8 cellular contexts compared by ENCODE assay signal in genomic region chr12:112992541-112993398, GRCh38. TPM values are rescaled to one million over a fixed set of nuclear protein-coding genes. Genes with fewer than 3 reads are reported as not detected.
DNase-seq lines count a peak whose midpoint lies in the region; ATAC-seq, FAIRE-seq and TF ChIP-seq lines count a peak whose summit lies in the region.

No MANE protein-coding gene starts in this region.

- no peak for FAIRE-seq in D721Med (lab: Jason Lieb, UNC)

- ATAC-seq in foreskin keratinocyte (peak; percentile 84), GM18519 (IDR thresholded peaks at IDR 0.05; ENCODE audit: low FRiP score, unreplicated experiment) (no peak), GM19455 (IDR thresholded peaks at IDR 0.05; ENCODE audit: unreplicated experiment) (no peak)

- DNase-seq in D721Med (ENCODE audit: insufficient read length, low spot score) (peak; percentile 33), HuH-7.5 (ENCODE audit: low spot score) (peak; percentile 32), Peyer's patch (peak in 2 of 3 donors; percentile 48 to 79), foreskin keratinocyte (peak; percentile 22 to 52), ovary (peak in 3 of 5 donors; percentile 31 to 40 (median 35))
- peak; percentile 9 to 29 for DNase-seq in activated T-helper 1 cell treated with anti-CD3 and anti-CD28 coated beads, Interleukin-2, amount 50 U/mL, for 16 hours (ENCODE audit: low read depth in 1 of 2, low spot score in 1 of 2)

- no peak for TF ChIP-seq POLR2A in Peyer's patch (IDR thresholded peaks at IDR 0.05)
- no peak for TF ChIP-seq POLR2A in ovary (IDR thresholded peaks at IDR 0.05)

- H3K4me1 ChIP-seq in Peyer's patch: no peaks in the 10 kb centered on the region
- H3K4me1 ChIP-seq in foreskin keratinocyte: no peaks in the 10 kb centered on the region
- H3K4me1 ChIP-seq in ovary (ENCODE audit: insufficient read depth): no peaks in the 10 kb centered on the region

- TF ChIP-seq CTCF in D721Med (IDR thresholded peaks at IDR 0.05; ENCODE audit: insufficient read depth, missing control alignments) (peak; percentile 85), Peyer's patch (IDR thresholded peaks at IDR 0.05) (peak; percentile 66 to 94 (median 84)), foreskin keratinocyte (conservative IDR thresholded peaks at IDR 0.05) (peak; percentile 99), ovary (IDR thresholded peaks at IDR 0.05) (peak in 2 of 3 donors; percentile 18 to 42)

- H3K36me3 ChIP-seq in Peyer's patch (peaks cover 0 to 5% (median 0%) of the 10 kb centered on the region in 3 donors), ovary (no peaks in the 10 kb centered on the region)

- no peaks in the 10 kb centered on the region for H3K9me3 ChIP-seq in Peyer's patch
- no peaks in the 10 kb centered on the region for H3K9me3 ChIP-seq in ovary

- WGBS in ovary, 3 donors: 11 to 13% (median 13%) methylated on average over 2 of the region's 2 CpGs

- no peaks in the 10 kb centered on the region for H3K27me3 ChIP-seq in Peyer's patch
- H3K27me3 ChIP-seq in foreskin keratinocyte: no peaks in the 10 kb centered on the region
- no peaks in the 10 kb centered on the region for H3K27me3 ChIP-seq in ovary

- H3K27ac ChIP-seq in Peyer's patch: no peak overlapping the region
- H3K27ac ChIP-seq in foreskin keratinocyte: no peak overlapping the region
- H3K27ac ChIP-seq in ovary: no peak overlapping the region

- no peak overlapping the region for H3K4me3 ChIP-seq in Peyer's patch
- no peak overlapping the region for H3K4me3 ChIP-seq in ovary

- intact Hi-C loops in ovary (cut with DNase I): no loop called here

- no peak for TF ChIP-seq EP300 in ovary (IDR thresholded peaks at IDR 0.05)

RNA-seq across cellular contexts. Expression of gene OAS2, which starts 14.5 kb away (rescaled TPM):
- total RNA-seq in Peyer's patch (10 to 100 TPM in 1 of 4 donors, 1 to 10 TPM in 3; 1.3 to 18.2 (median 3.5) TPM), foreskin keratinocyte (124 and 157 TPM in 2 replicates), ovary (1 to 10 TPM; 1.4 to 6.2 (median 2.9) TPM)
- polyA plus RNA-seq in foreskin keratinocyte (52.1 and 57.1 TPM in 2 replicates), ovary (10 to 100 TPM in 1 of 2 donors, 1 to 10 TPM in 1; 5.6 to 57.0 TPM)

RNA-seq across cellular contexts. Expression of gene OAS3, which starts 54.5 kb away (rescaled TPM):
- total RNA-seq in Peyer's patch (10 to 100 TPM in 3 of 4 donors, 1 to 10 TPM in 1; 7.1 to 53.6 (median 16.7) TPM), foreskin keratinocyte (143 and 185 TPM in 2 replicates), ovary (10 to 100 TPM in 2 of 7 donors, 1 to 10 TPM in 5; 2.3 to 12.6 (median 7.6) TPM)
- polyA plus RNA-seq in foreskin keratinocyte (55.9 and 59.9 TPM in 2 replicates), ovary (10 to 100 TPM in 1 of 2 donors, 1 to 10 TPM in 1; 8.1 to 26.2 TPM)

Comparison
In these comparisons a context has a peak if more than half of its experiments do, and no peak if none do; other contexts are left out.
1. CTCF ChIP-seq: peak in every context shown above with its lines; median percentile 99 in foreskin keratinocyte; 85 in D721Med; 84 in Peyer's patch; 30 in ovary.